In the genomic region with DNA sequence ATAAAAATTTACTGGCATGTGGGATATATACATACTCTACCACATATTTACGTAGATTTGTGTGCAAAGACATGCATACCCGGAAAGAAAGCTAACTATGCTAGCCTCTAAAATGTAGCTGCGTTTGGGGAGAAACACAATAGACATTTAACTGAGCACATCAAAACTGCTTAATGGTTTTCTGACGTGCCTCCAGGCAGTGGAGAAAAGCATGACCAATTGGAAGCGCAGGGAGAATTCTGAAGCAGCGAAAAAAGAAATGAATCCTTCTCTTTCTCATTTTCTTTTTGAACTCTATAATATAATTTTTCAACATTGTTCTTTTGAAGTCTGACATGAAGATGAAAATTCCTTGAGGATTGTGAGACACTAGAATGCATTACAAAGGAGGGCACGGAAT, we compare ENCODE assay signal across 13 cellular contexts.
DNase-seq lines count a peak whose midpoint lies in the region; ATAC-seq and TF ChIP-seq lines count a peak whose summit lies in the region.
"Had no signal": no experiment of that assay in that cellular context is flagged by ENCODE, and none has a peak within 500 bp of the region (broad histone marks: within the 10 kb centered on the region; RNA-seq: fewer than 3 reads in every experiment).

No MANE protein-coding gene starts in this region.

- peaks cover 64% of the 10 kb centered on the region for H3K27me3 ChIP-seq in adipocyte (replicated peaks; ENCODE audit: control insufficient read depth, insufficient read depth, low read length)
- H3K27me3 ChIP-seq in smooth muscle cell (ENCODE audit: low read depth), result no peaks in the 10 kb centered on the region
- H3K27me3 ChIP-seq: BE2C had no signal

- peak; percentile 3 for DNase-seq in EH (ENCODE audit: low read depth)
- DNase-seq in adipocyte (ENCODE audit: low read depth), result peak; percentile 19
- no peak for DNase-seq in glutamatergic neuron
- no peak for DNase-seq in smooth muscle cell (lab: John Stamatoyannopoulos, UW; ENCODE audit: unreplicated experiment)
- no peak for DNase-seq in COR-L47 (lab: John Stamatoyannopoulos, UW)
- DNase-seq in activated CD8-positive, alpha-beta memory T cell treated with anti-CD3 and anti-CD28 coated beads, Interleukin-2, amount 50 U/mL, for 48 hours, result no peak
- DNase-seq: BE2C; CD4-positive, alpha-beta memory T cell; DMS53 had no signal

- H3K9ac ChIP-seq in adipocyte (ENCODE audit: low read length) (no peak overlapping the region), smooth muscle cell (ENCODE audit: low read depth) (no peak overlapping the region)

- peak overlapping the region; percentile 55 for H3K4me3 Mint-ChIP-seq in glutamatergic neuron (ENCODE audit: unreplicated experiment)
- H3K4me3 Mint-ChIP-seq: CD4-positive, alpha-beta memory T cell; IgD-negative memory B cell had no signal

- no peaks in the 10 kb centered on the region for H3K9me3 ChIP-seq in adipocyte (ENCODE audit: control insufficient read depth, low read length)
- no peaks in the 10 kb centered on the region for H3K9me3 ChIP-seq in smooth muscle cell (replicated peaks; ENCODE audit: low read depth)
- H3K9me3 ChIP-seq: BE2C had no signal

- H3K4me3 ChIP-seq in adipocyte (ENCODE audit: low read length) (no peak overlapping the region), smooth muscle cell (no peak overlapping the region)

- ATAC-seq in HG03432 (IDR thresholded peaks at IDR 0.05; ENCODE audit: unreplicated experiment), result no peak
- no peak for ATAC-seq in HG03280 (IDR thresholded peaks at IDR 0.05; ENCODE audit: unreplicated experiment)

- no peaks in the 10 kb centered on the region for H4K20me1 ChIP-seq in smooth muscle cell (ENCODE audit: low read depth)

- no peaks in the 10 kb centered on the region for H3K9me3 Mint-ChIP-seq in glutamatergic neuron (ENCODE audit: unreplicated experiment)
- H3K9me3 Mint-ChIP-seq: IgD-negative memory B cell had no signal

- H3K36me3 ChIP-seq in adipocyte (ENCODE audit: control insufficient read depth, insufficient read depth, low read length, severe bottlenecking) (no peaks in the 10 kb centered on the region), smooth muscle cell (ENCODE audit: low read depth) (no peaks in the 10 kb centered on the region)
- H3K36me3 ChIP-seq: BE2C had no signal

- no peak overlapping the region for H3K27ac Mint-ChIP-seq in glutamatergic neuron (ENCODE audit: unreplicated experiment)
- H3K27ac Mint-ChIP-seq: CD4-positive, alpha-beta memory T cell; IgD-negative memory B cell had no signal

- no peaks in the 10 kb centered on the region for H3K79me2 ChIP-seq in smooth muscle cell (ENCODE audit: low read depth)

- H3K36me3 Mint-ChIP-seq in glutamatergic neuron (ENCODE audit: unreplicated experiment), result no peaks in the 10 kb centered on the region
- H3K36me3 Mint-ChIP-seq: CD4-positive, alpha-beta memory T cell; IgD-negative memory B cell had no signal

- H3K4me1 Mint-ChIP-seq in glutamatergic neuron (ENCODE audit: low read depth, unreplicated experiment), result peaks cover 23% of the 10 kb centered on the region
- H3K4me1 Mint-ChIP-seq: CD4-positive, alpha-beta memory T cell; IgD-negative memory B cell had no signal

- H3K27me3 Mint-ChIP-seq in glutamatergic neuron (ENCODE audit: unreplicated experiment), result peaks cover 2% of the 10 kb centered on the region

- peak overlapping the region; percentile 43 for H3K4me2 ChIP-seq in smooth muscle cell

- no peaks in the 10 kb centered on the region for H3F3A ChIP-seq in smooth muscle cell (ENCODE audit: low read depth)

- 53% methylated on average over 7 of the region's 7 CpGs for WGBS in smooth muscle cell (ENCODE audit: low lambda C conversion rate)

- no peak overlapping the region for H3K27ac ChIP-seq in smooth muscle cell (ENCODE audit: low read depth)
- H3K27ac ChIP-seq: C4-2B had no signal

- H3K4me1 ChIP-seq in adipocyte (ENCODE audit: control insufficient read depth, insufficient read depth, low read length) (no peaks in the 10 kb centered on the region), smooth muscle cell (ENCODE audit: low read depth) (no peaks in the 10 kb centered on the region)
- H3K4me1 ChIP-seq: BE2C had no signal

- TF ChIP-seq CTCF in glutamatergic neuron (IDR thresholded peaks at IDR 0.05; ENCODE audit: partially characterized antibody, unreplicated experiment), result no peak
- TF ChIP-seq CTCF in smooth muscle cell (IDR thresholded peaks at IDR 0.05; ENCODE audit: borderline replicate concordance, insufficient read depth, poor library complexity, severe bottlenecking), result no peak

- peak overlapping the region; percentile 45 for H2AFZ ChIP-seq in smooth muscle cell (ENCODE audit: low read depth)

Comparison
In these comparisons a context has a peak if more than half of its experiments do, and no peak if none do; other contexts are left out.
1. DNase-seq: peak in EH (single experiment) and adipocyte (single experiment); none in glutamatergic neuron (single experiment), smooth muscle cell (single experiment), COR-L47 (single experiment) and activated CD8-positive, alpha-beta memory T cell treated with anti-CD3 and anti-CD28 coated beads, Interleukin-2, amount 50 U/mL, for 48 hours (single experiment).